9 cellular contexts compared by ENCODE assay signal in genomic region chr14:73764881-73765280, GRCh38. TPM values are rescaled to one million over a fixed set of nuclear protein-coding genes. Genes with fewer than 3 reads are reported as not detected.
A peak's percentile ranks its signal among the peaks of the same experiment; 100 is the strongest.
DNase-seq lines count a peak whose midpoint lies in the region; ATAC-seq and TF ChIP-seq lines count a peak whose summit lies in the region.
"Had no signal": no experiment of that assay in that cellular context is flagged by ENCODE, and none has a peak within 500 bp of the region (broad histone marks: within the 10 kb centered on the region; RNA-seq: fewer than 3 reads in every experiment).

No MANE protein-coding gene starts in this region.

- H4K5ac ChIP-seq in mesendoderm (ENCODE audit: low read length): no peak overlapping the region

- in situ Hi-C loops in Panc1 (cut with HindIII; ENCODE audit: low pct_unique_long_range_greater_than_20kb, low sequenced_read_pairs): no loop called here

- H3K56ac ChIP-seq in mesendoderm (ENCODE audit: low read length): no peak overlapping the region

- H3K9me3 Mint-ChIP-seq in progenitor cell of endocrine pancreas (ENCODE audit: low read depth): no peaks in the 10 kb centered on the region

- no peak overlapping the region for H2BK15ac ChIP-seq in mesendoderm (replicated peaks; ENCODE audit: low read depth)

- H3K9me2 ChIP-seq in DOHH2 (replicated peaks; ENCODE audit: control insufficient read depth, low read length): no peaks in the 10 kb centered on the region

- H3K27ac Mint-ChIP-seq in progenitor cell of endocrine pancreas: peak overlapping the region; percentile 68

- no peaks in the 10 kb centered on the region for H4K20me1 ChIP-seq in DOHH2 (ENCODE audit: control insufficient read depth, insufficient read depth, low read depth, low read length)

- H3K4me3 ChIP-seq in DOHH2 (ENCODE audit: low read length): peak overlapping the region; percentile 83
- no peak overlapping the region for H3K4me3 ChIP-seq in Panc1 (ENCODE audit: low read depth in 2 of 2, low read length in 2 of 2)
- H3K4me3 ChIP-seq in mesendoderm (ENCODE audit: low read length): no peak overlapping the region

- intact Hi-C loops in Panc1 (cut with micrococcal nuclease; ENCODE audit: unreplicated experiment): loop anchor here (10.0 kb wide), 1 partner anchor 60 kb away; no protein-coding TSS in a partner anchor
- intact Hi-C loops in head of caudate nucleus (cut with DNase I): no loop called here

- CTCF ChIA-PET in Panc1 (lab: Charles Lee): interaction anchor here (1.2 kb wide), 1 partner anchor 13 kb away, joined by 4 read pairs; no protein-coding TSS in a partner anchor

- no peak overlapping the region for H3K4ac ChIP-seq in mesendoderm (ENCODE audit: low read depth, low read length)

- no peaks in the 10 kb centered on the region for H3K9me3 ChIP-seq in DOHH2 (ENCODE audit: control insufficient read depth, insufficient read depth, low read length)
- H3K9me3 ChIP-seq in Panc1 (ENCODE audit: control insufficient read depth, insufficient read depth, low read depth, low read length): no peaks in the 10 kb centered on the region

- H3K36me3 ChIP-seq in DOHH2 (ENCODE audit: control insufficient read depth, low read length): peaks cover 5% of the 10 kb centered on the region
- H3K36me3 ChIP-seq in Panc1 (ENCODE audit: control insufficient read depth, insufficient read depth, low read length): no peaks in the 10 kb centered on the region
- no peaks in the 10 kb centered on the region for H3K36me3 ChIP-seq in mesendoderm (ENCODE audit: control insufficient read depth, insufficient read depth, low read length)

- H2BK5ac ChIP-seq in mesendoderm (ENCODE audit: low read length): no peak overlapping the region

- WGBS in mesendoderm (ENCODE audit: extremely low coverage, insufficient coverage, low lambda C conversion rate): no CpG with 5 or more reads among the region's 4 CpGs

- no peak overlapping the region for H2AK5ac ChIP-seq in mesendoderm (ENCODE audit: low read length)

- peaks cover 49% of the 10 kb centered on the region for H3F3A ChIP-seq in DOHH2 (ENCODE audit: control insufficient read depth, insufficient read depth)

- H3K4me2 ChIP-seq in DOHH2 (ENCODE audit: low read length) (peak overlapping the region; percentile 98), mesendoderm (ENCODE audit: low read length) (no peak overlapping the region)

- no peak for TF ChIP-seq CTCF in DOHH2 (IDR thresholded peaks at IDR 0.05; ENCODE audit: low read depth, low read length, poor library complexity, severe bottlenecking)
- TF ChIP-seq CTCF in Panc1 (IDR thresholded peaks at IDR 0.05): no peak
- no peak for TF ChIP-seq CTCF in progenitor cell of endocrine pancreas (IDR thresholded peaks at IDR 0.05; ENCODE audit: unreplicated experiment)

- H2BK120ac ChIP-seq in mesendoderm (ENCODE audit: low read depth, low read length): no peak overlapping the region

- no peak overlapping the region for H4K8ac ChIP-seq in mesendoderm (ENCODE audit: low read depth, low read length)

- ATAC-seq in Panc1 (no peak), GM19455 (IDR thresholded peaks at IDR 0.05; ENCODE audit: unreplicated experiment) (no peak)

- POLR2A ChIA-PET in Panc1 (lab: Charles Lee): no interaction called here

- H3K27me3 ChIP-seq in DOHH2 (ENCODE audit: control insufficient read depth, low read length): no peaks in the 10 kb centered on the region
- H3K27me3 ChIP-seq in Panc1 (ENCODE audit: control insufficient read depth, insufficient read depth, low read length): no peaks in the 10 kb centered on the region
- H3K27me3 ChIP-seq in mesendoderm (ENCODE audit: insufficient read depth, low read length, poor library complexity): no peaks in the 10 kb centered on the region

- H3K27me3 Mint-ChIP-seq in progenitor cell of endocrine pancreas: no peaks in the 10 kb centered on the region

- H3K18ac ChIP-seq in mesendoderm (ENCODE audit: low read length): no peak overlapping the region

- peaks cover 96% of the 10 kb centered on the region for H3K4me1 ChIP-seq in DOHH2 (ENCODE audit: control insufficient read depth, low read length)
- H3K4me1 ChIP-seq in Panc1 (ENCODE audit: control insufficient read depth, insufficient read depth, low read length): peaks cover 64% of the 10 kb centered on the region
- H3K4me1 ChIP-seq in mesendoderm (ENCODE audit: control insufficient read depth, low read depth, low read length): no peaks in the 10 kb centered on the region

- H3K79me1 ChIP-seq in mesendoderm (ENCODE audit: low read length): peaks cover 5% of the 10 kb centered on the region

- H3K4me3 Mint-ChIP-seq in progenitor cell of endocrine pancreas (ENCODE audit: low read depth): no peak overlapping the region

- no peak for DNase-seq in Panc1 (ENCODE audit: low read depth, low spot score)
- DNase-seq in head of caudate nucleus: peak in 31 of 42 donors; percentile 49 to 82 (median 67)
- no peak for DNase-seq in progenitor cell of endocrine pancreas (ENCODE audit: low spot score, unreplicated experiment)
- DNase-seq in NCI-H82 treated with DMSO at 0.1 percent for 48 hours (lab: John Stamatoyannopoulos, UW; ENCODE audit: unreplicated experiment): no peak
- DNase-seq in mesendoderm: no peak
- DNase-seq in 8988T: no peak
- DNase-seq: NCI-H187 had no signal

- BruUV-seq in Panc1 (replicated peaks; lab: Mats Ljungman, UMichigan): no TSS peak

- peaks cover 90% of the 10 kb centered on the region for H3K79me2 ChIP-seq in DOHH2 (ENCODE audit: control insufficient read depth, low read length)
- no peaks in the 10 kb centered on the region for H3K79me2 ChIP-seq in mesendoderm (ENCODE audit: control insufficient read depth, insufficient read depth, low read length)

- no peak overlapping the region for H3K9ac ChIP-seq in mesendoderm (ENCODE audit: low read length)

- peaks cover 43% of the 10 kb centered on the region for H3K4me1 Mint-ChIP-seq in progenitor cell of endocrine pancreas (ENCODE audit: low read depth)

- H3K36me3 Mint-ChIP-seq in progenitor cell of endocrine pancreas (ENCODE audit: insufficient read depth): no peaks in the 10 kb centered on the region

- peak overlapping the region; percentile 97 for H3K27ac ChIP-seq in DOHH2 (ENCODE audit: low read depth, low read length)
- peak overlapping the region; percentile 20 for H3K27ac ChIP-seq in Panc1 (ENCODE audit: low read length)
- no peak overlapping the region for H3K27ac ChIP-seq in mesendoderm (ENCODE audit: low read depth, low read length)

- H3K23ac ChIP-seq in mesendoderm (ENCODE audit: low read length): no peak overlapping the region

RNA-seq across cellular contexts. Expression of gene PNMA1, which starts 50.7 kb away (rescaled TPM):
- total RNA-seq in Panc1 (2021; ENCODE audit: unreplicated experiment): 49.7 TPM
- 45.4 TPM for polyA plus RNA-seq in Panc1 (2012; ENCODE audit: insufficient read length)
- total RNA-seq in progenitor cell of endocrine pancreas: 52.7 and 59.0 TPM in 2 replicates
- polyA plus RNA-seq in mesendoderm (2013, experiment 1 of 2): 34.5 TPM
- 34.4 TPM for polyA plus RNA-seq in mesendoderm (2013, experiment 2 of 2)

Comparison
In these comparisons a context has a peak if more than half of its experiments do, and no peak if none do; other contexts are left out.
1. DNase-seq: peak in head of caudate nucleus (31 of 42); none in Panc1 (single experiment), progenitor cell of endocrine pancreas (single experiment), NCI-H82 treated with DMSO at 0.1 percent for 48 hours (single experiment), mesendoderm (single experiment) and 8988T (single experiment).